In the genomic region with DNA sequence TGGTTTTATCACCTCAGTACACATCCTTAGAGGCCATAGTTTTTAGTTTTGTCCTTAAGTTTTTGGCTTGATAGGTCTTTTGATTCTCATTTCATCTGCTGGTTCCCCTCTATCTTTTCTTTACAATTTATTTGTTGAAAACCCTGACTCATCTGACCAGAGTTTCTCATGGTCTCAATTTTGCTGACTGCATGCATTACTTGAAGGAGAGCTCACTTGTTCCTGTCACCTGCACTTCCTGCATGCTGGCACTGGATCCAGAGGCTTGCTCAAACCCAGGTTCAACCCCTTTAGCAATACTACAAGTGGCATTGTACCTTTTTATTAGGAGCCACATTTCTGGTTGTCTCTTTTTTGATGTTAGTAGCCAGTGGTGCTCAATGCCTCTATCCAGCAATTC, we compare ENCODE assay signal across 25 cellular contexts. TPM values are rescaled to one million over a fixed set of nuclear protein-coding genes. Genes with fewer than 3 reads are reported as not detected.
A peak's percentile ranks its signal among the peaks of the same experiment; 100 is the strongest.
DNase-seq lines count a peak whose midpoint lies in the region; ATAC-seq, FAIRE-seq and TF ChIP-seq lines count a peak whose summit lies in the region.
"Had no signal": no experiment of that assay in that cellular context is flagged by ENCODE, and none has a peak within 500 bp of the region (broad histone marks: within the 10 kb centered on the region; RNA-seq: fewer than 3 reads in every experiment).

No MANE protein-coding gene starts in this region.

- H3K4ac ChIP-seq in H1 (replicated peaks; ENCODE audit: insufficient read length, low read depth, low read length), result peak overlapping the region; percentile 85

- H2AFZ ChIP-seq in GM23248 (no peak overlapping the region), H1 (ENCODE audit: low read length) (no peak overlapping the region)

- H3K9ac ChIP-seq in GM23248 (no peak overlapping the region), H1 (replicated peaks in 1 of 4; ENCODE audit: extremely low read depth in 1 of 4, low read depth in 3 of 4, low read length in 3 of 4) (no peak overlapping the region)
- H3K9ac ChIP-seq: BLaER1 had no signal

- CTCF ChIA-PET in Panc1 (lab: Charles Lee) (no interaction called here), H1 (lab: Charles Lee; ENCODE audit: partially characterized antibody) (no interaction called here)
- CTCF ChIA-PET in activated CD4-positive, alpha-beta T cell treated with anti-CD3 and anti-CD28 coated beads for 36 hours (lab: Charles Lee), result interaction anchor here (0.7 kb wide), 1 partner anchor 20 kb away, joined by 6 read pairs; no protein-coding TSS in a partner anchor

- no peaks in the 10 kb centered on the region for H4K20me1 ChIP-seq in GM23248 (ENCODE audit: insufficient read depth)
- H4K20me1 ChIP-seq in H1 (replicated peaks in 1 of 2; ENCODE audit: control insufficient read depth in 1 of 2, insufficient read depth in 2 of 2, low read length in 2 of 2), result peaks cover 0 to 5% of the 10 kb centered on the region in 2 experiments

- H4K8ac ChIP-seq in H1 (ENCODE audit: extremely low read depth, insufficient read depth, low read length), result no peak overlapping the region

- H3K4me1 ChIP-seq in GM23248 (ENCODE audit: insufficient read depth) (no peaks in the 10 kb centered on the region), Panc1 (ENCODE audit: control insufficient read depth, insufficient read depth, low read length) (peaks cover 16% of the 10 kb centered on the region), H1 (replicated peaks in 1 of 4; ENCODE audit: control insufficient read depth in 3 of 4, insufficient read depth in 4 of 4, low read length in 3 of 4) (no peaks in the 10 kb centered on the region; a peak in 1 of 7 replicates), psoas muscle (peaks cover 20% of the 10 kb centered on the region)
- H3K4me1 ChIP-seq: gastroesophageal sphincter, stomach, tibial nerve had no signal

- no peak overlapping the region for H2BK120ac ChIP-seq in H1 (replicated peaks; ENCODE audit: low read depth, low read length)

- H3K4me2 ChIP-seq in GM23248 (ENCODE audit: unreplicated experiment) (no peak overlapping the region), H1 (ENCODE audit: insufficient read depth in 1 of 2, low read depth in 2 of 2, low read length in 2 of 2) (no peak overlapping the region)
- H3K4me2 ChIP-seq: BLaER1 had no signal

- no peaks in the 10 kb centered on the region for H3K79me2 ChIP-seq in GM23248 (ENCODE audit: insufficient read depth)
- H3K79me2 ChIP-seq in H1 (ENCODE audit: control insufficient read depth in 1 of 2, insufficient read depth in 2 of 2, low read length in 2 of 2), result no peaks in the 10 kb centered on the region

- no peaks in the 10 kb centered on the region for H3K27me3 Mint-ChIP-seq in activated CD4-positive, alpha-beta T cell treated with anti-CD3 and anti-CD28 coated beads for 36 hours
- H3K27me3 Mint-ChIP-seq: naive B cell had no signal

- H3K4me1 Mint-ChIP-seq in activated CD4-positive, alpha-beta T cell treated with anti-CD3 and anti-CD28 coated beads for 36 hours, result no peaks in the 10 kb centered on the region
- H3K4me1 Mint-ChIP-seq: mesothelial cell of epicardium had no signal

- H2BK20ac ChIP-seq in H1 (ENCODE audit: low read length), result no peak overlapping the region

- in situ Hi-C loops in GM23248 (cut with MboI), result no loop called here
- in situ Hi-C loops in Panc1 (cut with HindIII; ENCODE audit: low pct_unique_long_range_greater_than_20kb, low sequenced_read_pairs), result no loop called here

- H3K18ac ChIP-seq in H1 (ENCODE audit: extremely low read depth, low read length), result peak overlapping the region; percentile 24; the same call in 1 of the 2 replicates

- DNase-seq in GM23248 (peak; percentile 5), Panc1 (ENCODE audit: low read depth, low spot score) (no peak), H1 (ENCODE audit: low read depth in 1 of 2, low spot score in 2 of 2) (no peak), psoas muscle (no peak), GM03348 (ENCODE audit: low spot score) (no peak), inferior parietal cortex (ENCODE audit: extremely low spot score) (no peak)
- no peak for DNase-seq in activated CD4-positive, alpha-beta T cell treated with anti-CD3 and anti-CD28 coated beads for 36 hours
- DNase-seq: activated naive CD4-positive, alpha-beta T cell treated with anti-CD3 and anti-CD28 coated beads, Interleukin-2, amount 50 U/mL, for 16 hours; amygdala; DMS153; HCEC 1CT; hippocampal formation; left ventricle myocardium superior; MV-4-11; naive B cell; NCI-H146; NCI-H446 treated with DMSO at 0.1 percent for 48 hours; SIG-M5; stomach had no signal

- H3K4me3 ChIP-seq in GM23248 (no peak overlapping the region), Panc1 (ENCODE audit: low read depth in 2 of 2, low read length in 2 of 2) (no peak overlapping the region), H1 (ENCODE audit: extremely low read depth in 1 of 4, insufficient read depth in 2 of 4, low read depth in 3 of 4, low read length in 4 of 4) (no peak overlapping the region), psoas muscle (no peak overlapping the region)
- H3K4me3 ChIP-seq: BLaER1, gastroesophageal sphincter, stomach, tibial nerve had no signal

- H3K9me3 ChIP-seq in GM23248 (ENCODE audit: low read depth) (no peaks in the 10 kb centered on the region), Panc1 (ENCODE audit: control insufficient read depth, insufficient read depth, low read depth, low read length) (no peaks in the 10 kb centered on the region), H1 (ENCODE audit: insufficient read depth in 2 of 2, low read depth in 1 of 2, low read length in 1 of 2) (no peaks in the 10 kb centered on the region), psoas muscle (no peaks in the 10 kb centered on the region)
- H3K9me3 ChIP-seq: gastroesophageal sphincter, neutrophil, stomach, tibial nerve had no signal

- no peaks in the 10 kb centered on the region for H3K27me3 ChIP-seq in GM23248 (replicated peaks; ENCODE audit: insufficient read depth)
- H3K27me3 ChIP-seq in Panc1 (ENCODE audit: control insufficient read depth, insufficient read depth, low read length), result no peaks in the 10 kb centered on the region
- no peaks in the 10 kb centered on the region for H3K27me3 ChIP-seq in H1 (replicated peaks in 1 of 4; ENCODE audit: control insufficient read depth in 3 of 4, extremely low read depth in 1 of 4, insufficient read depth in 3 of 4, low read length in 3 of 4)
- H3K27me3 ChIP-seq in psoas muscle (ENCODE audit: insufficient read depth in 3 of 3, low read length in 2 of 3), result no peaks in the 10 kb centered on the region
- H3K27me3 ChIP-seq: BLaER1, gastroesophageal sphincter, neutrophil, stomach, tibial nerve had no signal

- no peak overlapping the region for H3K4me3 Mint-ChIP-seq in activated CD4-positive, alpha-beta T cell treated with anti-CD3 and anti-CD28 coated beads for 36 hours
- H3K4me3 Mint-ChIP-seq: mesothelial cell of epicardium had no signal

- TF ChIP-seq POLR2A in H1 (IDR thresholded peaks at IDR 0.05; ENCODE audit: control extremely low read depth in 1 of 2, low read depth in 2 of 2, low read length in 2 of 2), result no peak

- no peak overlapping the region for H2BK5ac ChIP-seq in H1 (ENCODE audit: low read depth, low read length)

- TF ChIP-seq EP300 in H1 (IDR thresholded peaks at IDR 0.05; ENCODE audit: borderline replicate concordance in 1 of 2, low read depth in 2 of 2, low read length in 2 of 2), result no peak

- H3K14ac ChIP-seq in H1 (ENCODE audit: insufficient read length), result no peak overlapping the region

- intact Hi-C loops in Panc1 (cut with micrococcal nuclease; ENCODE audit: unreplicated experiment), result no loop called here
- intact Hi-C loops in psoas muscle (cut with DNase I), result no loop called here
- intact Hi-C loops in activated CD4-positive, alpha-beta T cell treated with anti-CD3 and anti-CD28 coated beads for 36 hours (cut with DNase I, micrococcal nuclease), result no loop called here

- no peak overlapping the region for H2AK5ac ChIP-seq in H1 (ENCODE audit: low read depth, low read length)

- H3K23ac ChIP-seq in H1 (ENCODE audit: insufficient read length), result no peak overlapping the region

- no peak overlapping the region for H2BK15ac ChIP-seq in H1 (ENCODE audit: low read length)

- TF ChIP-seq CTCF in Panc1 (IDR thresholded peaks at IDR 0.05) (no peak), H1 (IDR thresholded peaks at IDR 0.05; ENCODE audit: control extremely low read depth in 1 of 3, insufficient read depth in 1 of 3, low read depth in 1 of 3, low read length in 3 of 3) (no peak), psoas muscle (IDR thresholded peaks at IDR 0.05) (no peak)

- H3K27ac ChIP-seq in GM23248 (no peak overlapping the region), Panc1 (ENCODE audit: low read length) (no peak overlapping the region), H1 (ENCODE audit: low read depth, low read length) (no peak overlapping the region), psoas muscle (peak overlapping the region; percentile 58)
- H3K27ac ChIP-seq: BLaER1, gastroesophageal sphincter, neutrophil, stomach, tibial nerve had no signal

- H4K5ac ChIP-seq in H1 (ENCODE audit: insufficient read length, low read depth, low read length), result no peak overlapping the region

- no peaks in the 10 kb centered on the region for H3K36me3 Mint-ChIP-seq in activated CD4-positive, alpha-beta T cell treated with anti-CD3 and anti-CD28 coated beads for 36 hours (ENCODE audit: low read depth)

- no peak overlapping the region for H2BK12ac ChIP-seq in H1 (ENCODE audit: low read depth, low read length)

- no peaks in the 10 kb centered on the region for H3F3A ChIP-seq in GM23248 (ENCODE audit: insufficient read depth)

- no peak overlapping the region for H3K56ac ChIP-seq in H1 (replicated peaks; ENCODE audit: insufficient read length, low read depth, low read length)

- no peak overlapping the region for H3K27ac Mint-ChIP-seq in activated CD4-positive, alpha-beta T cell treated with anti-CD3 and anti-CD28 coated beads for 36 hours
- H3K27ac Mint-ChIP-seq: mesothelial cell of epicardium had no signal

- no peak overlapping the region for H4K91ac ChIP-seq in H1 (replicated peaks; ENCODE audit: insufficient read length, low read length)

- POLR2A ChIA-PET in Panc1 (lab: Charles Lee), result interaction anchor here (0.6 kb wide), 1 partner anchor 9 kb away, joined by 4 read pairs; no protein-coding TSS in a partner anchor
- POLR2A ChIA-PET in H1 (lab: Charles Lee; ENCODE audit: partially characterized antibody), result no interaction called here
- POLR2A ChIA-PET in activated CD4-positive, alpha-beta T cell treated with anti-CD3 and anti-CD28 coated beads for 36 hours (lab: Charles Lee), result interaction anchor here (0.7 kb wide), 1 partner anchor 901 kb away, joined by 4 read pairs; no protein-coding TSS in a partner anchor

- H3K36me3 ChIP-seq in GM23248 (ENCODE audit: low read depth), result no peaks in the 10 kb centered on the region
- H3K36me3 ChIP-seq in Panc1 (ENCODE audit: control insufficient read depth, insufficient read depth, low read length), result no peaks in the 10 kb centered on the region
- H3K36me3 ChIP-seq in H1 (ENCODE audit: control insufficient read depth in 2 of 4, insufficient read depth in 4 of 4, low read length in 3 of 4), result no peaks in the 10 kb centered on the region
- no peaks in the 10 kb centered on the region for H3K36me3 ChIP-seq in psoas muscle (ENCODE audit: insufficient read depth in 1 of 2, low read depth in 1 of 2)
- H3K36me3 ChIP-seq: gastroesophageal sphincter, neutrophil, stomach had no signal

- no peak for FAIRE-seq in H1 (lab: Jason Lieb, UNC)
- FAIRE-seq: islet of Langerhans had no signal

- no peak for TF ChIP-seq RAD21 in H1 (IDR thresholded peaks at IDR 0.05 in 1 of 2, conservative IDR thresholded peaks at IDR 0.05 in 1 of 2; ENCODE audit: low read depth in 2 of 2, low read length in 2 of 2)

- H3K9me3 Mint-ChIP-seq in activated CD4-positive, alpha-beta T cell treated with anti-CD3 and anti-CD28 coated beads for 36 hours (ENCODE audit: low read depth), result no peaks in the 10 kb centered on the region

- no peaks in the 10 kb centered on the region for H3K23me2 ChIP-seq in H1 (ENCODE audit: low read depth, low read length)

- H3K9me2 ChIP-seq in GM23248 (ENCODE audit: insufficient read depth), result no peaks in the 10 kb centered on the region

- BruUV-seq in Panc1 (replicated peaks; lab: Mats Ljungman, UMichigan), result TSS peak; percentile 67

- ATAC-seq in Panc1, result no peak
- ATAC-seq in psoas muscle, result peak in 3 of 4 donors; percentile 44 to 71 (median 65)
- ATAC-seq in activated CD4-positive, alpha-beta T cell treated with anti-CD3 and anti-CD28 coated beads for 36 hours, result no peak
- ATAC-seq: gastroesophageal sphincter, left ventricle myocardium superior had no signal

- H3K79me1 ChIP-seq in H1 (ENCODE audit: low read depth, low read length), result no peaks in the 10 kb centered on the region

RNA-seq across cellular contexts. Expression of gene FBXO10, which starts 26.7 kb away (rescaled TPM):
- 2.9 and 9.9 TPM in 2 replicates for total RNA-seq in GM23248 (2014; rRNA removed; shearing (Covaris generic))
- polyA plus RNA-seq in GM23248 (2016; fragmentation: Nextera tagmentation; extraction: Ambion mirVana) (4.4 and 4.5 TPM in 2 replicates), H1 (2011; rRNA removed) (13.9 and 17.4 TPM in 2 replicates), psoas muscle (10 to 100 TPM; 12.1 to 32.5 (median 27.3) TPM)
- total RNA-seq in Panc1 (2021; ENCODE audit: unreplicated experiment) (39.8 TPM), psoas muscle (10 to 100 TPM; 31.3 to 90.4 (median 43.0) TPM)
- 37.8 TPM for polyA plus RNA-seq in Panc1 (2012; ENCODE audit: insufficient read length)
- total RNA-seq in H1 (2021; fragmentation: NEBNext Ultra II Directional; extraction: Animal tissue kit (Norgen Biotek cat#: 25700)), result 13.1 and 15.4 TPM in 2 replicates
- polyA plus RNA-seq in H1 (2011; cell fraction: cytosol; rRNA removed), result 16.0 TPM
- polyA plus RNA-seq in H1 (2011; cell fraction: nucleus; rRNA removed), result 24.4 TPM
- 12.9 to 15.5 TPM (median 14.2 TPM) in 4 replicates for polyA plus RNA-seq in H1 (2012, experiment 1 of 2)
- polyA plus RNA-seq in H1 (2012, experiment 2 of 2), result 10.5 TPM
- 7.4 TPM for polyA plus RNA-seq in H1 (2013, experiment 1 of 2)
- polyA plus RNA-seq in H1 (2013, experiment 2 of 2), result 8.2 TPM
- polyA minus RNA-seq in H1 (2011; rRNA and poly(A)+ RNA removed), result 21.2 and 32.7 TPM in 2 replicates
- polyA minus RNA-seq in H1 (2011; cell fraction: cytosol; rRNA and poly(A)+ RNA removed), result 11.5 TPM
- polyA minus RNA-seq in H1 (2011; cell fraction: nucleus; rRNA and poly(A)+ RNA removed), result 15.6 TPM
- total RNA-seq in activated CD4-positive, alpha-beta T cell treated with anti-CD3 and anti-CD28 coated beads for 36 hours, result 1 to 10 TPM; 2.6 TPM

RNA-seq across cellular contexts. Expression of gene TOMM5, which starts 42.9 kb away (rescaled TPM):
- 122 and 130 TPM in 2 replicates for total RNA-seq in GM23248 (2014; rRNA removed; shearing (Covaris generic))
- polyA plus RNA-seq in GM23248 (2016; fragmentation: Nextera tagmentation; extraction: Ambion mirVana) (282 and 288 TPM in 2 replicates), H1 (2011; rRNA removed) (127 and 171 TPM in 2 replicates), psoas muscle (100 to 1,000 TPM; 144 to 280 (median 234) TPM)
- total RNA-seq in Panc1 (2021; ENCODE audit: unreplicated experiment) (333 TPM), psoas muscle (100 to 1,000 TPM in 2 of 4 donors, 10 to 100 TPM in 2; 65.2 to 104 (median 98.9) TPM)
- 307 TPM for polyA plus RNA-seq in Panc1 (2012; ENCODE audit: insufficient read length)
- total RNA-seq in H1 (2021; fragmentation: NEBNext Ultra II Directional; extraction: Animal tissue kit (Norgen Biotek cat#: 25700)), result 160 and 174 TPM in 2 replicates
- polyA plus RNA-seq in H1 (2011; cell fraction: cytosol; rRNA removed), result 187 TPM
- 99.7 TPM for polyA plus RNA-seq in H1 (2011; cell fraction: nucleus; rRNA removed)
- 159 to 278 TPM (median 194 TPM) in 4 replicates for polyA plus RNA-seq in H1 (2012, experiment 1 of 2)
- 329 TPM for polyA plus RNA-seq in H1 (2012, experiment 2 of 2)
- polyA plus RNA-seq in H1 (2013, experiment 1 of 2), result 219 TPM
- polyA plus RNA-seq in H1 (2013, experiment 2 of 2), result 242 TPM
- polyA minus RNA-seq in H1 (2011; rRNA and poly(A)+ RNA removed), result 59.7 and 60.3 TPM in 2 replicates
- polyA minus RNA-seq in H1 (2011; cell fraction: cytosol; rRNA and poly(A)+ RNA removed), result 72.3 TPM
- 56.6 TPM for polyA minus RNA-seq in H1 (2011; cell fraction: nucleus; rRNA and poly(A)+ RNA removed)
- 100 to 1,000 TPM; 118 to 153 TPM for total RNA-seq in activated CD4-positive, alpha-beta T cell treated with anti-CD3 and anti-CD28 coated beads for 36 hours

Comparison
In these comparisons a context has a peak if more than half of its experiments do, and no peak if none do; other contexts are left out.
1. ATAC-seq: peak in psoas muscle (3 of 4); none in Panc1 (single experiment) and activated CD4-positive, alpha-beta T cell treated with anti-CD3 and anti-CD28 coated beads for 36 hours (single experiment).